ENCODE assay signal across 1 cellular context in the genomic region with DNA sequence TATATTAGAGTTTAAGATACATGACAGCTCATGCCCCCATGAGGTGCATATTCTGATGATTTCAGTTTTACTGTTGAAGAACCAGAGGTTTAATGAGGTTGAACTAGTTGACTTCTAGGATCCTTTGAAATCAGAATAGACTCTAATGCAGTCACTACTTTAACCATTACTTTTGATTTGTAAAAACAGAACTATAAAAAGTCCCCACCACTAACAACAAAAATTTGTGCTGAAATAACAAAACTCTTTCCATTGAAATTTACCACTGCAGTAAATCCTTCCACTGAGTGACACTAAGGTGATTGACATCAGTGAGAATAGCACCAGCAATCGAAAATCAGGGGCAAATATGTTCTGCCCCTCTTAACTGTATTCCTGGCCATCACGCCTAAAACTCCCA.
TF ChIP-seq lines count a peak whose summit lies in the region.

No MANE protein-coding gene starts in this region.

TF ChIP-seq in GM12878, 131 proteins besides CTCF, POLR2A, EP300 and RAD21 (continued from another document and continues in another):
- TF ChIP-seq, protein P1, sequence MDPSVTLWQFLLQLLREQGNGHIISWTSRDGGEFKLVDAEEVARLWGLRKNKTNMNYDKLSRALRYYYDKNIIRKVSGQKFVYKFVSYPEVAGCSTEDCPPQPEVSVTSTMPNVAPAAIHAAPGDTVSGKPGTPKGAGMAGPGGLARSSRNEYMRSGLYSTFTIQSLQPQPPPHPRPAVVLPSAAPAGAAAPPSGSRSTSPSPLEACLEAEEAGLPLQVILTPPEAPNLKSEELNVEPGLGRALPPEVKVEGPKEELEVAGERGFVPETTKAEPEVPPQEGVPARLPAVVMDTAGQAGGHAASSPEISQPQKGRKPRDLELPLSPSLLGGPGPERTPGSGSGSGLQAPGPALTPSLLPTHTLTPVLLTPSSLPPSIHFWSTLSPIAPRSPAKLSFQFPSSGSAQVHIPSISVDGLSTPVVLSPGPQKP (IDR thresholded peaks at IDR 0.05; ENCODE audit: low read depth, low read length), result no peak
- TF ChIP-seq TCF12 (IDR thresholded peaks at IDR 0.05; ENCODE audit: low read depth, low read length) (no peak), HDAC6 (IDR thresholded peaks at IDR 0.05; ENCODE audit: unreplicated experiment) (no peak), FOS (IDR thresholded peaks at IDR 0.05; ENCODE audit: borderline replicate concordance, extremely low read depth, insufficient read length) (no peak), TARDBP (IDR thresholded peaks at IDR 0.05; ENCODE audit: borderline replicate concordance) (no peak), NR2C2 (IDR thresholded peaks at IDR 0.05; ENCODE audit: borderline replicate concordance, control insufficient read depth, insufficient read length, low read depth) (no peak), ZBED1 (IDR thresholded peaks at IDR 0.05; ENCODE audit: borderline replicate concordance) (no peak), SP1 (IDR thresholded peaks at IDR 0.05; ENCODE audit: low read depth, low read length) (no peak), MYC (IDR thresholded peaks at IDR 0.05; ENCODE audit: insufficient read depth, insufficient read length, insufficient replicate concordance, low read length, severe bottlenecking) (no peak), EED (IDR thresholded peaks at IDR 0.05; ENCODE audit: low read depth) (no peak), RAD51 (IDR thresholded peaks at IDR 0.05) (no peak), NR2C1 (IDR thresholded peaks at IDR 0.05) (no peak), NBN (IDR thresholded peaks at IDR 0.05) (no peak), ATF7 (IDR thresholded peaks at IDR 0.05; ENCODE audit: low read depth) (no peak; the same call in 1 of the 2 replicates), SUPT20H (IDR thresholded peaks at IDR 0.05; ENCODE audit: borderline replicate concordance, control insufficient read depth, low read depth, low read length) (no peak), SIX5 (IDR thresholded peaks at IDR 0.05; ENCODE audit: low read depth, low read length, severe bottlenecking) (no peak), BCL11A (IDR thresholded peaks at IDR 0.05; ENCODE audit: low read depth, low read length) (no peak), NFIC (IDR thresholded peaks at IDR 0.05; ENCODE audit: low read depth, low read length) (peak; percentile 86), PML (IDR thresholded peaks at IDR 0.05; ENCODE audit: low read length) (no peak), IKZF2 (IDR thresholded peaks at IDR 0.05) (peak in 1 of 2 experiments; percentile 39; a peak in 1 of 4 replicates), JUNB (IDR thresholded peaks at IDR 0.05) (peak; percentile 74), IRF4 (IDR thresholded peaks at IDR 0.05; ENCODE audit: low read depth, low read length) (no peak), RBBP5 (conservative IDR thresholded peaks at IDR 0.05) (no peak), ASH2L (IDR thresholded peaks at IDR 0.05; ENCODE audit: borderline replicate concordance, low read depth) (no peak), ETV6 (conservative IDR thresholded peaks at IDR 0.05 in 1 of 2, IDR thresholded peaks at IDR 0.05 in 1 of 2; ENCODE audit: borderline replicate concordance in 1 of 2, low read depth in 1 of 2) (no peak), YY1 (IDR thresholded peaks at IDR 0.05; ENCODE audit: low read depth, low read length) (no peak), NFYA (IDR thresholded peaks at IDR 0.05; ENCODE audit: borderline replicate concordance, low read depth, low read length) (no peak), POLR2AphosphoS5 (IDR thresholded peaks at IDR 0.05; ENCODE audit: low read length) (no peak), RB1 (IDR thresholded peaks at IDR 0.05; ENCODE audit: borderline replicate concordance) (no peak), KDM1A (IDR thresholded peaks at IDR 0.05; ENCODE audit: borderline replicate concordance) (no peak), EZH2 (IDR thresholded peaks at IDR 0.05; ENCODE audit: borderline replicate concordance, control insufficient read depth, low read depth, low read length) (no peak), CBX5 (IDR thresholded peaks at IDR 0.05; ENCODE audit: low read depth) (no peak), SPI1 (IDR thresholded peaks at IDR 0.05; ENCODE audit: borderline replicate concordance, insufficient read depth, low read depth, low read length) (no peak), DPF2 (IDR thresholded peaks at IDR 0.05) (no peak; the same call in 1 of the 2 replicates), CHD4 (IDR thresholded peaks at IDR 0.05) (no peak)
- TF ChIP-seq, protein P2, sequence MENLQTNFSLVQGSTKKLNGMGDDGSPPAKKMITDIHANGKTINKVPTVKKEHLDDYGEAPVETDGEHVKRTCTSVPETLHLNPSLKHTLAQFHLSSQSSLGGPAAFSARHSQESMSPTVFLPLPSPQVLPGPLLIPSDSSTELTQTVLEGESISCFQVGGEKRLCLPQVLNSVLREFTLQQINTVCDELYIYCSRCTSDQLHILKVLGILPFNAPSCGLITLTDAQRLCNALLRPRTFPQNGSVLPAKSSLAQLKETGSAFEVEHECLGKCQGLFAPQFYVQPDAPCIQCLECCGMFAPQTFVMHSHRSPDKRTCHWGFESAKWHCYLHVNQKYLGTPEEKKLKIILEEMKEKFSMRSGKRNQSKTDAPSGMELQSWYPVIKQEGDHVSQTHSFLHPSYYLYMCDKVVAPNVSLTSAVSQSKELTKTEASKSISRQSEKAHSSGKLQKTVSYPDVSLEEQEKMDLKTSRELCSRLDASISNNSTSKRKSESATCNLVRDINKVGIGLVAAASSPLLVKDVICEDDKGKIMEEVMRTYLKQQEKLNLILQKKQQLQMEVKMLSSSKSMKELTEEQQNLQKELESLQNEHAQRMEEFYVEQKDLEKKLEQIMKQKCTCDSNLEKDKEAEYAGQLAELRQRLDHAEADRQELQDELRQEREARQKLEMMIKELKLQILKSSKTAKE (IDR thresholded peaks at IDR 0.05; ENCODE audit: low read depth, poor library complexity, severe bottlenecking), result peak; percentile 41
- TF ChIP-seq, protein P3, sequence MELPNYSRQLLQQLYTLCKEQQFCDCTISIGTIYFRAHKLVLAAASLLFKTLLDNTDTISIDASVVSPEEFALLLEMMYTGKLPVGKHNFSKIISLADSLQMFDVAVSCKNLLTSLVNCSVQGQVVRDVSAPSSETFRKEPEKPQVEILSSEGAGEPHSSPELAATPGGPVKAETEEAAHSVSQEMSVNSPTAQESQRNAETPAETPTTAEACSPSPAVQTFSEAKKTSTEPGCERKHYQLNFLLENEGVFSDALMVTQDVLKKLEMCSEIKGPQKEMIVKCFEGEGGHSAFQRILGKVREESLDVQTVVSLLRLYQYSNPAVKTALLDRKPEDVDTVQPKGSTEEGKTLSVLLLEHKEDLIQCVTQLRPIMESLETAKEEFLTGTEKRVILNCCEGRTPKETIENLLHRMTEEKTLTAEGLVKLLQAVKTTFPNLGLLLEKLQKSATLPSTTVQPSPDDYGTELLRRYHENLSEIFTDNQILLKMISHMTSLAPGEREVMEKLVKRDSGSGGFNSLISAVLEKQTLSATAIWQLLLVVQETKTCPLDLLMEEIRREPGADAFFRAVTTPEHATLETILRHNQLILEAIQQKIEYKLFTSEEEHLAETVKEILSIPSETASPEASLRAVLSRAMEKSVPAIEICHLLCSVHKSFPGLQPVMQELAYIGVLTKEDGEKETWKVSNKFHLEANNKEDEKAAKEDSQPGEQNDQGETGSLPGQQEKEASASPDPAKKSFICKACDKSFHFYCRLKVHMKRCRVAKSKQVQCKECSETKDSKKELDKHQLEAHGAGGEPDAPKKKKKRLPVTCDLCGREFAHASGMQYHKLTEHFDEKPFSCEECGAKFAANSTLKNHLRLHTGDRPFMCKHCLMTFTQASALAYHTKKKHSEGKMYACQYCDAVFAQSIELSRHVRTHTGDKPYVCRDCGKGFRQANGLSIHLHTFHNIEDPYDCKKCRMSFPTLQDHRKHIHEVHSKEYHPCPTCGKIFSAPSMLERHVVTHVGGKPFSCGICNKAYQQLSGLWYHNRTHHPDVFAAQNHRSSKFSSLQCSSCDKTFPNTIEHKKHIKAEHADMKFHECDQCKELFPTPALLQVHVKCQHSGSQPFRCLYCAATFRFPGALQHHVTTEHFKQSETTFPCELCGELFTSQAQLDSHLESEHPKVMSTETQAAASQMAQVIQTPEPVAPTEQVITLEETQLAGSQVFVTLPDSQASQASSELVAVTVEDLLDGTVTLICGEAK (IDR thresholded peaks at IDR 0.05; ENCODE audit: borderline replicate concordance), result no peak
- TF ChIP-seq, protein P4, sequence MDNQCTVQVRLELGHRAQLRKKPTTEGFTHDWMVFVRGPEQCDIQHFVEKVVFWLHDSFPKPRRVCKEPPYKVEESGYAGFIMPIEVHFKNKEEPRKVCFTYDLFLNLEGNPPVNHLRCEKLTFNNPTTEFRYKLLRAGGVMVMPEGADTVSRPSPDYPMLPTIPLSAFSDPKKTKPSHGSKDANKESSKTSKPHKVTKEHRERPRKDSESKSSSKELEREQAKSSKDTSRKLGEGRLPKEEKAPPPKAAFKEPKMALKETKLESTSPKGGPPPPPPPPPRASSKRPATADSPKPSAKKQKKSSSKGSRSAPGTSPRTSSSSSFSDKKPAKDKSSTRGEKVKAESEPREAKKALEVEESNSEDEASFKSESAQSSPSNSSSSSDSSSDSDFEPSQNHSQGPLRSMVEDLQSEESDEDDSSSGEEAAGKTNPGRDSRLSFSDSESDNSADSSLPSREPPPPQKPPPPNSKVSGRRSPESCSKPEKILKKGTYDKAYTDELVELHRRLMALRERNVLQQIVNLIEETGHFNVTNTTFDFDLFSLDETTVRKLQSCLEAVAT (IDR thresholded peaks at IDR 0.05), result no peak
- TF ChIP-seq, protein P5, sequence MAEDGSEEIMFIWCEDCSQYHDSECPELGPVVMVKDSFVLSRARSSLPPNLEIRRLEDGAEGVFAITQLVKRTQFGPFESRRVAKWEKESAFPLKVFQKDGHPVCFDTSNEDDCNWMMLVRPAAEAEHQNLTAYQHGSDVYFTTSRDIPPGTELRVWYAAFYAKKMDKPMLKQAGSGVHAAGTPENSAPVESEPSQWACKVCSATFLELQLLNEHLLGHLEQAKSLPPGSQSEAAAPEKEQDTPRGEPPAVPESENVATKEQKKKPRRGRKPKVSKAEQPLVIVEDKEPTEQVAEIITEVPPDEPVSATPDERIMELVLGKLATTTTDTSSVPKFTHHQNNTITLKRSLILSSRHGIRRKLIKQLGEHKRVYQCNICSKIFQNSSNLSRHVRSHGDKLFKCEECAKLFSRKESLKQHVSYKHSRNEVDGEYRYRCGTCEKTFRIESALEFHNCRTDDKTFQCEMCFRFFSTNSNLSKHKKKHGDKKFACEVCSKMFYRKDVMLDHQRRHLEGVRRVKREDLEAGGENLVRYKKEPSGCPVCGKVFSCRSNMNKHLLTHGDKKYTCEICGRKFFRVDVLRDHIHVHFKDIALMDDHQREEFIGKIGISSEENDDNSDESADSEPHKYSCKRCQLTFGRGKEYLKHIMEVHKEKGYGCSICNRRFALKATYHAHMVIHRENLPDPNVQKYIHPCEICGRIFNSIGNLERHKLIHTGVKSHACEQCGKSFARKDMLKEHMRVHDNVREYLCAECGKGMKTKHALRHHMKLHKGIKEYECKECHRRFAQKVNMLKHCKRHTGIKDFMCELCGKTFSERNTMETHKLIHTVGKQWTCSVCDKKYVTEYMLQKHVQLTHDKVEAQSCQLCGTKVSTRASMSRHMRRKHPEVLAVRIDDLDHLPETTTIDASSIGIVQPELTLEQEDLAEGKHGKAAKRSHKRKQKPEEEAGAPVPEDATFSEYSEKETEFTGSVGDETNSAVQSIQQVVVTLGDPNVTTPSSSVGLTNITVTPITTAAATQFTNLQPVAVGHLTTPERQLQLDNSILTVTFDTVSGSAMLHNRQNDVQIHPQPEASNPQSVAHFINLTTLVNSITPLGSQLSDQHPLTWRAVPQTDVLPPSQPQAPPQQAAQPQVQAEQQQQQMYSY (CRISPR knock-in tag; IDR thresholded peaks at IDR 0.05), result no peak
- TF ChIP-seq, protein P6, sequence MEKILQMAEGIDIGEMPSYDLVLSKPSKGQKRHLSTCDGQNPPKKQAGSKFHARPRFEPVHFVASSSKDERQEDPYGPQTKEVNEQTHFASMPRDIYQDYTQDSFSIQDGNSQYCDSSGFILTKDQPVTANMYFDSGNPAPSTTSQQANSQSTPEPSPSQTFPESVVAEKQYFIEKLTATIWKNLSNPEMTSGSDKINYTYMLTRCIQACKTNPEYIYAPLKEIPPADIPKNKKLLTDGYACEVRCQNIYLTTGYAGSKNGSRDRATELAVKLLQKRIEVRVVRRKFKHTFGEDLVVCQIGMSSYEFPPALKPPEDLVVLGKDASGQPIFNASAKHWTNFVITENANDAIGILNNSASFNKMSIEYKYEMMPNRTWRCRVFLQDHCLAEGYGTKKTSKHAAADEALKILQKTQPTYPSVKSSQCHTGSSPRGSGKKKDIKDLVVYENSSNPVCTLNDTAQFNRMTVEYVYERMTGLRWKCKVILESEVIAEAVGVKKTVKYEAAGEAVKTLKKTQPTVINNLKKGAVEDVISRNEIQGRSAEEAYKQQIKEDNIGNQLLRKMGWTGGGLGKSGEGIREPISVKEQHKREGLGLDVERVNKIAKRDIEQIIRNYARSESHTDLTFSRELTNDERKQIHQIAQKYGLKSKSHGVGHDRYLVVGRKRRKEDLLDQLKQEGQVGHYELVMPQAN (conservative IDR thresholded peaks at IDR 0.05), result no peak
- TF ChIP-seq, protein P7, sequence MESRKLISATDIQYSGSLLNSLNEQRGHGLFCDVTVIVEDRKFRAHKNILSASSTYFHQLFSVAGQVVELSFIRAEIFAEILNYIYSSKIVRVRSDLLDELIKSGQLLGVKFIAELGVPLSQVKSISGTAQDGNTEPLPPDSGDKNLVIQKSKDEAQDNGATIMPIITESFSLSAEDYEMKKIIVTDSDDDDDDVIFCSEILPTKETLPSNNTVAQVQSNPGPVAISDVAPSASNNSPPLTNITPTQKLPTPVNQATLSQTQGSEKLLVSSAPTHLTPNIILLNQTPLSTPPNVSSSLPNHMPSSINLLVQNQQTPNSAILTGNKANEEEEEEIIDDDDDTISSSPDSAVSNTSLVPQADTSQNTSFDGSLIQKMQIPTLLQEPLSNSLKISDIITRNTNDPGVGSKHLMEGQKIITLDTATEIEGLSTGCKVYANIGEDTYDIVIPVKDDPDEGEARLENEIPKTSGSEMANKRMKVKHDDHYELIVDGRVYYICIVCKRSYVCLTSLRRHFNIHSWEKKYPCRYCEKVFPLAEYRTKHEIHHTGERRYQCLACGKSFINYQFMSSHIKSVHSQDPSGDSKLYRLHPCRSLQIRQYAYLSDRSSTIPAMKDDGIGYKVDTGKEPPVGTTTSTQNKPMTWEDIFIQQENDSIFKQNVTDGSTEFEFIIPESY (IDR thresholded peaks at IDR 0.05), result no peak
- TF ChIP-seq, protein P8, sequence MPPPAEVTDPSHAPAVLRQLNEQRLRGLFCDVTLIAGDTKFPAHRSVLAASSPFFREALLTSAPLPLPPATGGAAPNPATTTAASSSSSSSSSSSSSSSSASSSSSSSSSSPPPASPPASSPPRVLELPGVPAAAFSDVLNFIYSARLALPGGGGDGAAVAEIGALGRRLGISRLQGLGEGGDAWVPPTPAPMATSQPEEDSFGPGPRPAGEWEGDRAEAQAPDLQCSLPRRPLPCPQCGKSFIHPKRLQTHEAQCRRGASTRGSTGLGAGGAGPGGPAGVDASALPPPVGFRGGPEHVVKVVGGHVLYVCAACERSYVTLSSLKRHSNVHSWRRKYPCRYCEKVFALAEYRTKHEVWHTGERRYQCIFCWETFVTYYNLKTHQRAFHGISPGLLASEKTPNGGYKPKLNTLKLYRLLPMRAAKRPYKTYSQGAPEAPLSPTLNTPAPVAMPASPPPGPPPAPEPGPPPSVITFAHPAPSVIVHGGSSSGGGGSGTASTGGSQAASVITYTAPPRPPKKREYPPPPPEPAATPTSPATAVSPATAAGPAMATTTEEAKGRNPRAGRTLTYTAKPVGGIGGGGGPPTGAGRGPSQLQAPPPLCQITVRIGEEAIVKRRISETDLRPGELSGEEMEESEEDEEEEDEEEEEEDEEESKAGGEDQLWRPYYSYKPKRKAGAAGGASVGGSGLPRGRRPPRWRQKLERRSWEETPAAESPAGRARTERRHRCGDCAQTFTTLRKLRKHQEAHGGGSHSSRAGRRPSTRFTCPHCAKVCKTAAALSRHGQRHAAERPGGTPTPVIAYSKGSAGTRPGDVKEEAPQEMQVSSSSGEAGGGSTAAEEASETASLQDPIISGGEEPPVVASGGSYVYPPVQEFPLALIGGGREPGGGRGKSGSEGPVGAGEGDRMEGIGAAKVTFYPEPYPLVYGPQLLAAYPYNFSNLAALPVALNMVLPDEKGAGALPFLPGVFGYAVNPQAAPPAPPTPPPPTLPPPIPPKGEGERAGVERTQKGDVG (CRISPR knock-in tag; IDR thresholded peaks at IDR 0.05), result no peak
